Comparison of ENCODE assay signal across 23 cellular contexts in the genomic region with DNA sequence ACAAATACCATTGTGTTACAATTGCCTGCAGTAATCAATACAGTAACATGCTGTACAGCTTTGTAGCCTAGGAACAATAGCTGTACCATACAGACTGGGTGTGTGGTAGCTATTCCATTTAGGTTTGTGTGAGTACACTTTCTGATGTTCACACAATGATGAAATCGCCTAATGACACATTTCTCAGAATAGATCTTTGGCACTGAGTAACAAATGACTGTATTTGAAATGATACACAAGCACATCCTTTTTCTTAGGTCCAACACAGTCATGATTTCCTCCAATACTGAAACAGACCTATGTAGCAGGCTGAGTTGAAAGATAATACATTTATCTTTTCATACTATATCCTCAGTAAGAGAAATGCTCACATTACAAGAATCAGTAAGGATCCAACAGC. TPM values are rescaled to one million over a fixed set of nuclear protein-coding genes. Genes with fewer than 3 reads are reported as not detected.
DNase-seq lines count a peak whose midpoint lies in the region; ATAC-seq, FAIRE-seq and TF ChIP-seq lines count a peak whose summit lies in the region.
"Had no signal": no experiment of that assay in that cellular context is flagged by ENCODE, and none has a peak within 500 bp of the region (broad histone marks: within the 10 kb centered on the region; RNA-seq: fewer than 3 reads in every experiment).

No MANE protein-coding gene starts in this region.

- H3K9ac ChIP-seq in mammary epithelial cell (ENCODE audit: insufficient read depth, low read length) = no peak overlapping the region
- no peak overlapping the region for H3K9ac ChIP-seq in PC-3 (ENCODE audit: low read length)
- H3K9ac ChIP-seq: BLaER1, GM23248 had no signal

- H3K4me3 Mint-ChIP-seq in MCF 10A (ENCODE audit: unreplicated experiment) (no peak overlapping the region), natural killer cell (no peak overlapping the region)
- H3K4me3 Mint-ChIP-seq: B cell; CD4-positive, CD25-positive, alpha-beta regulatory T cell; CD8-positive, alpha-beta T cell had no signal

- H3K9me3 Mint-ChIP-seq in MCF 10A (ENCODE audit: unreplicated experiment) = no peaks in the 10 kb centered on the region
- peaks cover 2 to 5% of the 10 kb centered on the region in 2 donors for H3K9me3 Mint-ChIP-seq in natural killer cell

- H3F3A ChIP-seq in PC-3 (ENCODE audit: low read length, unreplicated experiment) = no peaks in the 10 kb centered on the region

- 60% methylated on average over 1 of the region's 1 CpG for WGBS in mammary epithelial cell (ENCODE audit: low coverage, missing lambda C conversion rate)

- H3K4me3 ChIP-seq in mammary epithelial cell (replicated peaks in 1 of 3; ENCODE audit: insufficient read depth in 1 of 3, low read depth in 2 of 3, low read length in 3 of 3) = no peak overlapping the region
- no peak overlapping the region for H3K4me3 ChIP-seq in PC-3 (ENCODE audit: low read length)
- H3K4me3 ChIP-seq in bronchial epithelial cell (ENCODE audit: low read depth, low read length) = no peak overlapping the region
- H3K4me3 ChIP-seq: BLaER1, GM23248 had no signal

- no peaks in the 10 kb centered on the region for H4K20me1 ChIP-seq in mammary epithelial cell (ENCODE audit: insufficient read depth, low read length)
- no peaks in the 10 kb centered on the region for H4K20me1 ChIP-seq in PC-3 (ENCODE audit: low read length)
- H4K20me1 ChIP-seq: BLaER1 had no signal

- H3K4me2 ChIP-seq in mammary epithelial cell (ENCODE audit: insufficient read depth, low read depth, low read length) (no peak overlapping the region), PC-3 (ENCODE audit: low read length) (no peak overlapping the region)
- H3K4me2 ChIP-seq: BLaER1 had no signal

- intact Hi-C loops in MCF 10A (cut with micrococcal nuclease) = no loop called here
- intact Hi-C loops in mammary epithelial cell (cut with micrococcal nuclease) = no loop called here
- intact Hi-C loops in PC-3 (cut with micrococcal nuclease) = no loop called here
- intact Hi-C loops in natural killer cell (cut with micrococcal nuclease) = no loop called here

- no peak for TF ChIP-seq CTCF in MCF 10A (IDR thresholded peaks at IDR 0.05; ENCODE audit: unreplicated experiment)
- no peak for TF ChIP-seq CTCF in mammary epithelial cell (conservative IDR thresholded peaks at IDR 0.05 in 1 of 2, IDR thresholded peaks at IDR 0.05 in 1 of 2; ENCODE audit: extremely low read depth in 1 of 2, insufficient read depth in 1 of 2, low read depth in 1 of 2, low read length in 2 of 2)
- TF ChIP-seq CTCF in PC-3 (conservative IDR thresholded peaks at IDR 0.05; ENCODE audit: low read depth, low read length) = no peak
- TF ChIP-seq CTCF in bronchial epithelial cell (IDR thresholded peaks at IDR 0.05; ENCODE audit: insufficient read depth, low read length, severe bottlenecking) = no peak
- TF ChIP-seq CTCF in natural killer cell (IDR thresholded peaks at IDR 0.05) = no peak

- H3K79me2 ChIP-seq in mammary epithelial cell (ENCODE audit: insufficient read depth, low read length) (no peaks in the 10 kb centered on the region), PC-3 (ENCODE audit: low read length) (no peaks in the 10 kb centered on the region)

- CTCF ChIA-PET in MCF 10A (lab: Yijun Ruan, JAX) = interaction anchor here (1.5 kb wide), 1 partner anchor 12 kb away, joined by 5 read pairs; no protein-coding TSS in a partner anchor
- CTCF ChIA-PET in mammary epithelial cell (lab: Charles Lee; ENCODE audit: low non-redundant PET) = no interaction called here
- CTCF ChIA-PET in PC-3 (lab: Charles Lee) = no interaction called here

- dilution Hi-C loops in mammary epithelial cell (cut with HindIII; ENCODE audit: low sequenced_read_pairs) = no loop called here

- POLR2A ChIA-PET in MCF 10A (lab: Yijun Ruan, JAX) = no interaction called here
- POLR2A ChIA-PET in PC-3 (lab: Charles Lee; ENCODE audit: unreplicated experiment) = no interaction called here

- H3K27me3 ChIP-seq in mammary epithelial cell (ENCODE audit: insufficient read depth, low read length) (no peaks in the 10 kb centered on the region), PC-3 (ENCODE audit: low read length) (no peaks in the 10 kb centered on the region), bronchial epithelial cell (ENCODE audit: control insufficient read depth, insufficient read depth, low read length) (no peaks in the 10 kb centered on the region)
- H3K27me3 ChIP-seq: BLaER1 had no signal

- H2AFZ ChIP-seq in mammary epithelial cell (ENCODE audit: low read depth, low read length) = no peak overlapping the region
- no peak overlapping the region for H2AFZ ChIP-seq in PC-3 (ENCODE audit: low read length)
- H2AFZ ChIP-seq: GM23248 had no signal

- H3K27me3 Mint-ChIP-seq in MCF 10A (ENCODE audit: insufficient read depth, unreplicated experiment) (no peaks in the 10 kb centered on the region), natural killer cell (ENCODE audit: low read depth in 2 of 2) (no peaks in the 10 kb centered on the region)
- H3K27me3 Mint-ChIP-seq: B cell; CD4-positive, CD25-positive, alpha-beta regulatory T cell had no signal

- H3K27ac Mint-ChIP-seq in MCF 10A (ENCODE audit: low read depth, unreplicated experiment) = no peak overlapping the region
- H3K27ac Mint-ChIP-seq in natural killer cell = no peak overlapping the region
- H3K27ac Mint-ChIP-seq: B cell; CD4-positive, CD25-positive, alpha-beta regulatory T cell; CD8-positive, alpha-beta T cell had no signal

- H3K9me2 ChIP-seq in PC-3 (replicated peaks; ENCODE audit: low read length) = no peaks in the 10 kb centered on the region

- H3K27ac ChIP-seq in mammary epithelial cell (ENCODE audit: insufficient read depth, low read depth, low read length) (no peak overlapping the region), PC-3 (ENCODE audit: low read length) (no peak overlapping the region)
- H3K27ac ChIP-seq: BLaER1, C4-2B, GM23248 had no signal

- H3K4me1 ChIP-seq in mammary epithelial cell (ENCODE audit: insufficient read depth, low read length) (no peaks in the 10 kb centered on the region), PC-3 (ENCODE audit: insufficient read depth, low read length) (no peaks in the 10 kb centered on the region)
- H3K4me1 ChIP-seq: BLaER1, Caco-2 had no signal

- ATAC-seq in PC-3 = no peak
- ATAC-seq in natural killer cell = no peak
- ATAC-seq: CD8-positive, alpha-beta T cell had no signal

- BruUV-seq in MCF 10A (replicated peaks; lab: Mats Ljungman, UMichigan) (no TSS peak), mammary epithelial cell (replicated peaks; lab: Mats Ljungman, UMichigan) (no TSS peak), PC-3 (replicated peaks; lab: Mats Ljungman, UMichigan) (no TSS peak)

- no peak for FAIRE-seq in bronchial epithelial cell (lab: Jason Lieb, UNC)
- FAIRE-seq: G401.6, GM19239, H1 had no signal

- H3K36me3 Mint-ChIP-seq in MCF 10A (ENCODE audit: insufficient read depth, unreplicated experiment) (no peaks in the 10 kb centered on the region), natural killer cell (no peaks in the 10 kb centered on the region)
- H3K36me3 Mint-ChIP-seq: CD4-positive, CD25-positive, alpha-beta regulatory T cell; CD8-positive, alpha-beta T cell had no signal

- no peaks in the 10 kb centered on the region for H3K4me1 Mint-ChIP-seq in MCF 10A (ENCODE audit: insufficient read depth, unreplicated experiment)
- H3K4me1 Mint-ChIP-seq in natural killer cell = no peaks in the 10 kb centered on the region
- H3K4me1 Mint-ChIP-seq: CD4-positive, CD25-positive, alpha-beta regulatory T cell had no signal

- H3K36me3 ChIP-seq in mammary epithelial cell (ENCODE audit: insufficient read depth, low read length) (no peaks in the 10 kb centered on the region), PC-3 (ENCODE audit: low read depth, low read length) (no peaks in the 10 kb centered on the region), bronchial epithelial cell (ENCODE audit: control insufficient read depth, insufficient read depth, low read length) (no peaks in the 10 kb centered on the region)
- H3K36me3 ChIP-seq: BLaER1 had no signal

- H3K9me3 ChIP-seq in mammary epithelial cell (replicated peaks; ENCODE audit: insufficient read depth, low read length) = no peaks in the 10 kb centered on the region
- H3K9me3 ChIP-seq in PC-3 (ENCODE audit: low read length) = no peaks in the 10 kb centered on the region
- H3K9me3 ChIP-seq: BLaER1, Caco-2 had no signal

- in situ Hi-C loops in mammary epithelial cell (cut with MboI; ENCODE audit: low sequenced_read_pairs in 2 of 2) = no loop called here

- DNase-seq in MCF 10A (ENCODE audit: unreplicated experiment) = peak; percentile 23
- DNase-seq in mammary epithelial cell = no peak
- DNase-seq in PC-3 = peak; percentile 2
- peak; percentile 14 for DNase-seq in bronchial epithelial cell (ENCODE audit: low read depth)
- DNase-seq in SIG-M5 (lab: John Stamatoyannopoulos, UW) = no peak
- DNase-seq in RPMI8226 = no peak
- DNase-seq in natural killer cell = no peak
- DNase-seq: Caco-2; CD4-positive, CD25-positive, alpha-beta regulatory T cell; CD8-positive, alpha-beta T cell; DMS153; DND-41; GM23248; H7; HCEC 1CT had no signal

RNA-seq across cellular contexts. Expression of a gene that starts 13.9 kb away (rescaled TPM):
- total RNA-seq in MCF 10A (2022) (not detected in 2 replicates), mammary epithelial cell (not detected), PC-3 (2014; rRNA removed) (not detected in 2 replicates), bronchial epithelial cell (not detected in 2 replicates), natural killer cell (under 1 TPM in 2 of 3 donors, not detected in 1; 0.15 to 0.26 TPM)
- polyA plus RNA-seq in mammary epithelial cell = not detected
- not detected for polyA minus RNA-seq in mammary epithelial cell
- total RNA-seq: A172; A673; Caco-2; CD4-positive, CD25-positive, alpha-beta regulatory T cell; CD8-positive, alpha-beta T cell; GM23248 had no signal
- polyA plus RNA-seq: CD4-positive, CD25-positive, alpha-beta regulatory T cell; GM23248 had no signal

Comparison
In these comparisons a context has a peak if more than half of its experiments do, and no peak if none do; other contexts are left out.
1. DNase-seq: peak in MCF 10A (single experiment), PC-3 (single experiment) and bronchial epithelial cell (single experiment); none in mammary epithelial cell (single experiment), SIG-M5 (single experiment), RPMI8226 (single experiment) and natural killer cell (single experiment).